In the genomic region with DNA sequence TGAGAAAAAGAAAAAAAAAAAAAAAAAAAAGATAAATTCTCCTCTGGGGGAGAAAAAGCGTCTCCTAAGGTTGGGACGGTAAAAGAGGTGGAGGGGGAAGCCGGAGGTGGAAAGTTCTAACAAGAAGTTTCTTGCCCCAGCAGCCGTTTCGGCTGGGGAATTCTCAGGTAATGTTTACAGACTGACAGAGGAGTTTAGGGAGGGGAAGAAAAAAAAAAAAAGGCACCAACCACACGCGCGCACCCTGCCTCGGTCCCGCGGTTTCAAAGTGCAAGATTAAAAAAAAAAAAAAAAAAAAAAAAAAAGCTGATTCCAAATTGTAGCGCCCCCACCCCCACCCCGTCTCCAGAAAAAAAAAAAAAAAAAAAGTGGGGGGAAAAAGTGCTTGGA, we compare ENCODE assay signal across 1 cellular context.
TF ChIP-seq lines count a peak whose summit lies in the region.

No MANE protein-coding gene starts in this region.

TF ChIP-seq in K562, 482 proteins besides CTCF, POLR2A, EP300 and RAD21 (continued from another document):
- TF ChIP-seq, protein P1, sequence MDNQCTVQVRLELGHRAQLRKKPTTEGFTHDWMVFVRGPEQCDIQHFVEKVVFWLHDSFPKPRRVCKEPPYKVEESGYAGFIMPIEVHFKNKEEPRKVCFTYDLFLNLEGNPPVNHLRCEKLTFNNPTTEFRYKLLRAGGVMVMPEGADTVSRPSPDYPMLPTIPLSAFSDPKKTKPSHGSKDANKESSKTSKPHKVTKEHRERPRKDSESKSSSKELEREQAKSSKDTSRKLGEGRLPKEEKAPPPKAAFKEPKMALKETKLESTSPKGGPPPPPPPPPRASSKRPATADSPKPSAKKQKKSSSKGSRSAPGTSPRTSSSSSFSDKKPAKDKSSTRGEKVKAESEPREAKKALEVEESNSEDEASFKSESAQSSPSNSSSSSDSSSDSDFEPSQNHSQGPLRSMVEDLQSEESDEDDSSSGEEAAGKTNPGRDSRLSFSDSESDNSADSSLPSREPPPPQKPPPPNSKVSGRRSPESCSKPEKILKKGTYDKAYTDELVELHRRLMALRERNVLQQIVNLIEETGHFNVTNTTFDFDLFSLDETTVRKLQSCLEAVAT (IDR thresholded peaks at IDR 0.05): peak in 1 of 2 experiments; percentile 80; a peak in 2 of 4 replicates
- no peak for TF ChIP-seq CBX8 (IDR thresholded peaks at IDR 0.05; ENCODE audit: borderline replicate concordance, extremely low read depth, low read depth, low read length, poor library complexity, severe bottlenecking)
